In genomic region chr20:40276291-40276690, GRCh38 we compare ENCODE assay signal across 27 cellular contexts.
DNase-seq lines count a peak whose midpoint lies in the region; ATAC-seq, FAIRE-seq and TF ChIP-seq lines count a peak whose summit lies in the region.
"Had no signal": no experiment of that assay in that cellular context is flagged by ENCODE, and none has a peak within 500 bp of the region (broad histone marks: within the 10 kb centered on the region; RNA-seq: fewer than 3 reads in every experiment).

No MANE protein-coding gene starts in this region.

- ATAC-seq in left ventricle myocardium superior: peak; percentile 72
- ATAC-seq in psoas muscle: peak in 1 of 4 donors; percentile 46
- ATAC-seq: activated T-cell treated with anti-CD3 and anti-CD28 coated beads, Interleukin-2, amount 50 U/mL, for 4 hours; GM12878; Panc1; stimulated activated naive CD8-positive, alpha-beta T cell treated with anti-CD3 and anti-CD28 coated beads, Interleukin-15, amount 100 ng/mL, for 72 hours had no signal

- H3K4me3 ChIP-seq in psoas muscle: no peak overlapping the region
- no peak overlapping the region for H3K4me3 ChIP-seq in SJCRH30
- H3K4me3 ChIP-seq: adrenal gland, BLaER1, GM12878, lung, SJSA1 had no signal

- H3K36me3 ChIP-seq in psoas muscle (ENCODE audit: insufficient read depth in 1 of 2, low read depth in 1 of 2) (no peaks in the 10 kb centered on the region), SJCRH30 (no peaks in the 10 kb centered on the region)
- H3K36me3 ChIP-seq: adrenal gland, BLaER1, brain microvascular endothelial cell, SJSA1 had no signal

- DNase-seq in ELF-1 (ENCODE audit: low read depth, low spot score) (peak; percentile 38), ecto neural progenitor cell (ENCODE audit: low spot score) (peak; percentile 68), left ventricle myocardium superior (peak; percentile 74), psoas muscle (peak; percentile 62 to 75), SJCRH30 (no peak), GM19239 (ENCODE audit: insufficient read length, low spot score) (no peak), kidney glomerular epithelial cell (lab: John Stamatoyannopoulos, UW) (no peak), islet precursor cell (no peak)
- DNase-seq: activated CD8-positive, alpha-beta memory T cell treated with anti-CD3 and anti-CD28 coated beads for 24 hours; activated naive CD4-positive, alpha-beta T cell; activated T-cell treated with anti-CD3 and anti-CD28 coated beads, Interleukin-2, amount 50 U/mL, for 4 hours; adrenal gland; brain microvascular endothelial cell; Caco-2; DND-41; H7; head of caudate nucleus; NCI-H1436 treated with DMSO at 0.1 percent for 48 hours; NCI-H2107; NCI-H510A; posterior cingulate gyrus; stimulated activated naive CD8-positive, alpha-beta T cell treated with anti-CD3 and anti-CD28 coated beads, Interleukin-15, amount 100 ng/mL, for 72 hours had no signal

- H3K9me3 ChIP-seq in psoas muscle (no peaks in the 10 kb centered on the region), SJCRH30 (replicated peaks) (no peaks in the 10 kb centered on the region)
- H3K9me3 ChIP-seq: adrenal gland, BLaER1, Caco-2, SJSA1 had no signal

- no peak for FAIRE-seq in GM19239 (lab: Jason Lieb, UNC)
- FAIRE-seq: GM12878 had no signal

- intact Hi-C loops in left ventricle myocardium superior (cut with micrococcal nuclease): no loop called here
- intact Hi-C loops in psoas muscle (cut with DNase I): no loop called here

- H3K27ac ChIP-seq in psoas muscle (no peak overlapping the region), SJCRH30 (no peak overlapping the region)
- H3K27ac ChIP-seq: adrenal gland, BLaER1, brain microvascular endothelial cell, SJSA1 had no signal

- H3K4me1 ChIP-seq in psoas muscle (peaks cover 9% of the 10 kb centered on the region), SJCRH30 (no peaks in the 10 kb centered on the region)
- H3K4me1 ChIP-seq: BLaER1, Caco-2 had no signal

- TF ChIP-seq CTCF in psoas muscle (IDR thresholded peaks at IDR 0.05): no peak

- 79 to 86% (median 83%) methylated on average over 4 of the region's 4 CpGs for WGBS in psoas muscle, 3 donors

- H3K27me3 ChIP-seq in psoas muscle (ENCODE audit: insufficient read depth in 3 of 3, low read length in 2 of 3): no peaks in the 10 kb centered on the region
- H3K27me3 ChIP-seq in SJCRH30: peaks cover 23% of the 10 kb centered on the region
- H3K27me3 ChIP-seq: adrenal gland, BLaER1, brain microvascular endothelial cell, SJSA1 had no signal

Comparison
In these comparisons a context has a peak if more than half of its experiments do, and no peak if none do; other contexts are left out.
1. DNase-seq: peak in ELF-1 (single experiment), ecto neural progenitor cell (single experiment), left ventricle myocardium superior (single experiment) and psoas muscle (2 of 2); none in SJCRH30 (0 of 2), GM19239 (single experiment), kidney glomerular epithelial cell (single experiment) and islet precursor cell (single experiment).